ENCODE assay signal across 1 cellular context in genomic region chr6:1667012-1667804, GRCh38.
A peak's percentile ranks its signal among the peaks of the same experiment; 100 is the strongest.
TF ChIP-seq lines count a peak whose summit lies in the region.

No MANE protein-coding gene starts in this region.

TF ChIP-seq in HEK293, 187 proteins besides CTCF, POLR2A, EP300 and RAD21 (continued from another document and continues in another):
- no peak for TF ChIP-seq ZNF362 (tag by site-specific recombination; IDR thresholded peaks at IDR 0.05)
- no peak for TF ChIP-seq BCL11B (tag by site-specific recombination; IDR thresholded peaks at IDR 0.05; ENCODE audit: low read depth)
- peak; percentile 80 for TF ChIP-seq ZNF324 (tag by site-specific recombination; IDR thresholded peaks at IDR 0.05)
- TF ChIP-seq TRIM28 (IDR thresholded peaks at IDR 0.05; ENCODE audit: borderline replicate concordance, low read length), result peak; percentile 50
- peak; percentile 79 for TF ChIP-seq WT1 (tag by site-specific recombination; IDR thresholded peaks at IDR 0.05)
- TF ChIP-seq IKZF3 (tag by site-specific recombination; IDR thresholded peaks at IDR 0.05), result peak; percentile 93
- TF ChIP-seq ZBTB11 (tag by site-specific recombination; conservative IDR thresholded peaks at IDR 0.05; ENCODE audit: low read depth), result no peak
- peak; percentile 85 for TF ChIP-seq ZNF629 (tag by site-specific recombination; IDR thresholded peaks at IDR 0.05)
- peak; percentile 90 for TF ChIP-seq ZBTB44 (tag by site-specific recombination; IDR thresholded peaks at IDR 0.05)
- peak; percentile 93 for TF ChIP-seq GFI1B (tag by site-specific recombination; IDR thresholded peaks at IDR 0.05)
- TF ChIP-seq ZNF548 (tag by site-specific recombination; IDR thresholded peaks at IDR 0.05), result no peak
- TF ChIP-seq ZFP3 (tag by site-specific recombination; IDR thresholded peaks at IDR 0.05; ENCODE audit: low read depth), result no peak
- peak; percentile 64 for TF ChIP-seq ZNF335 (tag by site-specific recombination; conservative IDR thresholded peaks at IDR 0.05)
- no peak for TF ChIP-seq ZNF785 (tag by site-specific recombination; IDR thresholded peaks at IDR 0.05)
- TF ChIP-seq ZNF394 (tag by site-specific recombination; IDR thresholded peaks at IDR 0.05; ENCODE audit: borderline replicate concordance), result peak; percentile 50; the same call in 1 of the 2 replicates
- peak; percentile 90 for TF ChIP-seq TCF7L2 (IDR thresholded peaks at IDR 0.05; ENCODE audit: borderline replicate concordance, low read depth, low read length)
- TF ChIP-seq ZNF610 (tag by site-specific recombination; IDR thresholded peaks at IDR 0.05; ENCODE audit: borderline replicate concordance), result peak; percentile 64
- TF ChIP-seq ZBTB17 (tag by site-specific recombination; IDR thresholded peaks at IDR 0.05), result peak; percentile 57
- no peak for TF ChIP-seq ZNF114 (tag by site-specific recombination; IDR thresholded peaks at IDR 0.05)
- TF ChIP-seq ZNF10 (tag by site-specific recombination; IDR thresholded peaks at IDR 0.05), result peak; percentile 77; the same call in 1 of the 2 replicates
- no peak for TF ChIP-seq REST (tag by site-specific recombination; IDR thresholded peaks at IDR 0.05)
- TF ChIP-seq KLF7 (tag by site-specific recombination; IDR thresholded peaks at IDR 0.05; ENCODE audit: borderline replicate concordance), result peak; percentile 65; the same call in 1 of the 2 replicates
- TF ChIP-seq ZNF747 (tag by site-specific recombination; IDR thresholded peaks at IDR 0.05), result no peak
- TF ChIP-seq SP2 (tag by site-specific recombination; IDR thresholded peaks at IDR 0.05), result peak; percentile 36; the same call in 1 of the 2 replicates
- TF ChIP-seq PRDM6 (tag by site-specific recombination; IDR thresholded peaks at IDR 0.05), result peak; percentile 97
- peak; percentile 99 for TF ChIP-seq GLI2 (tag by site-specific recombination; IDR thresholded peaks at IDR 0.05; ENCODE audit: borderline replicate concordance, low read depth)
- peak; percentile 90 for TF ChIP-seq ZSCAN30 (tag by site-specific recombination; IDR thresholded peaks at IDR 0.05)
- TF ChIP-seq ZFP69B (tag by site-specific recombination; IDR thresholded peaks at IDR 0.05), result peak; percentile 68
- TF ChIP-seq ZNF792 (tag by site-specific recombination; IDR thresholded peaks at IDR 0.05), result no peak
- no peak for TF ChIP-seq SALL2 (tag by site-specific recombination; IDR thresholded peaks at IDR 0.05; ENCODE audit: borderline replicate concordance)
- TF ChIP-seq ZNF202 (tag by site-specific recombination; IDR thresholded peaks at IDR 0.05; ENCODE audit: borderline replicate concordance), result no peak
- TF ChIP-seq BCL11A (tag by site-specific recombination; IDR thresholded peaks at IDR 0.05; ENCODE audit: low read depth), result peak; percentile 80; the same call in 1 of the 2 replicates
- no peak for TF ChIP-seq ZNF274 (IDR thresholded peaks at IDR 0.05; ENCODE audit: low read length)
- TF ChIP-seq ZNF274 (tag by site-specific recombination; IDR thresholded peaks at IDR 0.05; ENCODE audit: borderline replicate concordance), result no peak
- no peak for TF ChIP-seq ZNF658 (tag by site-specific recombination; IDR thresholded peaks at IDR 0.05)
- peak; percentile 96 for TF ChIP-seq ZNF580 (tag by site-specific recombination; IDR thresholded peaks at IDR 0.05)
- TF ChIP-seq GLIS1 (tag by site-specific recombination; IDR thresholded peaks at IDR 0.05), result no peak
- no peak for TF ChIP-seq ZNF148 (tag by site-specific recombination; IDR thresholded peaks at IDR 0.05; ENCODE audit: borderline replicate concordance)
- peak; percentile 95 for TF ChIP-seq ZEB2 (tag by site-specific recombination; IDR thresholded peaks at IDR 0.05)
- TF ChIP-seq ZNF133 (tag by site-specific recombination; IDR thresholded peaks at IDR 0.05), result no peak
- TF ChIP-seq ZNF558 (tag by site-specific recombination; IDR thresholded peaks at IDR 0.05), result no peak
- TF ChIP-seq ZNF146 (tag by site-specific recombination; IDR thresholded peaks at IDR 0.05), result 0 out of 2 replicates have a peak, but pooled peaks have one; percentile 20
- TF ChIP-seq ZBTB8A (tag by site-specific recombination; IDR thresholded peaks at IDR 0.05), result peak; percentile 82
- no peak for TF ChIP-seq ZFP37 (tag by site-specific recombination; IDR thresholded peaks at IDR 0.05)
- TF ChIP-seq OSR2 (tag by site-specific recombination; IDR thresholded peaks at IDR 0.05), result peak; percentile 95
- TF ChIP-seq MZF1 (tag by site-specific recombination; IDR thresholded peaks at IDR 0.05; ENCODE audit: borderline replicate concordance), result peak; percentile 94
- peak; percentile 67 for TF ChIP-seq ZNF423 (tag by site-specific recombination; IDR thresholded peaks at IDR 0.05)
- TF ChIP-seq ZNF398 (tag by site-specific recombination; IDR thresholded peaks at IDR 0.05), result peak; percentile 67
- peak; percentile 73 for TF ChIP-seq ZNF596 (tag by site-specific recombination; IDR thresholded peaks at IDR 0.05)
- peak; percentile 54; the same call in 1 of the 2 replicates for TF ChIP-seq ZSCAN23 (tag by site-specific recombination; IDR thresholded peaks at IDR 0.05)
- TF ChIP-seq KLF10 (tag by site-specific recombination; IDR thresholded peaks at IDR 0.05), result peak; percentile 91
